Comparison of ENCODE assay signal across 25 cellular contexts in the genomic region with DNA sequence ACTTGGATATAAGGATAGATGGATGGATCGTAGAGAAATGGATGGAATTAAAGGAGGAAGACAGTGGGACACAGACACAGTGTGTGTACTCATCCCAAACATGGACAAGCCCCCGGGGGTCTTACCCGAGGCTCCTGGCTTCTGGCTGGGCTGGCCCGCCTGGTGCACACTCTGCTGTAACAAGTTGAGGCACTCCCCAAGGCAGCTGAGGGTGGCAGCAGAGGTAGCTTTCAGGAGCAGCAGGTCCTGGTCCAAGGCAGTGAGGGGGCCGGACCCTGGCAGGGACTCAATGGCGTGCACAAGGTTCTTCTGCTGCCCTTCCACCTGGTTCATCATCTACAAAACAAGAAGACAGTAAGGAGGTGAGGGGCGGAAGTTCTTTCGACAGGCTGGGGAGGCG.
"Had no signal": no experiment of that assay in that cellular context is flagged by ENCODE, and none has a peak within 500 bp of the region (broad histone marks: within the 10 kb centered on the region; RNA-seq: fewer than 3 reads in every experiment).

No MANE protein-coding gene starts in this region.

- H3K27ac Mint-ChIP-seq: activated CD4-positive, alpha-beta memory T cell treated with anti-CD3 and anti-CD28 coated beads, Interleukin-2, amount 10 ng/mL, durations not matched to agents 7 days and 5 days; activated CD4-positive, alpha-beta T cell treated with anti-CD3 and anti-CD28 coated beads for 36 hours; activated naive CD4-positive, alpha-beta T cell treated with anti-CD3 and anti-CD28 coated beads for 36 hours; activated naive CD8-positive, alpha-beta T cell; activated T-helper 17 cell treated with anti-CD3 and anti-CD28 coated beads, Interleukin-2, amount 50 U/mL, for 72 hours; T-helper 1 cell treated with Interleukin-12 subunit alpha and Interleukin-12 subunit beta and Interleukin-4 antibody, amounts not matched to agents 30 μg/mL and 1 μg/mL, for 36 hours had no signal

- H3K36me3 ChIP-seq: MG63 had no signal

- H3K9me3 ChIP-seq: MG63 had no signal

- DNase-seq: activated CD4-positive, alpha-beta memory T cell treated with anti-CD3 and anti-CD28 coated beads, Interleukin-2, amount 10 ng/mL, durations not matched to agents 7 days and 5 days; activated CD4-positive, alpha-beta T cell treated with anti-CD3 and anti-CD28 coated beads for 36 hours; activated CD4-positive, alpha-beta T cell treated with anti-CD3 and anti-CD28 coated beads, Interleukin-2, amount 50 U/mL, for 1 hour; activated gamma-delta T cell; activated naive CD4-positive, alpha-beta T cell treated with anti-CD3 and anti-CD28 coated beads for 36 hours; activated T-cell treated with anti-CD3 and anti-CD28 coated beads for 4 hours; activated T-cell treated with anti-CD3 and anti-CD28 coated beads, Interleukin-2, amount 50 U/mL, for 48 hours; MG63; MV-4-11; NCI-H1092 treated with DMSO at 0.1 percent for 48 hours; NCI-H1417 treated with DMSO at 0.1 percent for 48 hours; NCI-H1694; NCI-H2029; NCI-H345; NCI-H510A; NCI-H526 treated with DMSO at 0.1 percent for 48 hours; NCI-H82; OCI-M1; RPMI8226 had no signal

- ATAC-seq: activated CD4-positive, alpha-beta T cell treated with anti-CD3 and anti-CD28 coated beads for 36 hours; activated T-helper 17 cell treated with anti-CD3 and anti-CD28 coated beads, Interleukin-2, amount 50 U/mL, for 72 hours; Panc1; Right ventricle myocardium inferior had no signal

- H3K27me3 Mint-ChIP-seq: activated CD4-positive, alpha-beta memory T cell treated with anti-CD3 and anti-CD28 coated beads, Interleukin-2, amount 10 ng/mL, durations not matched to agents 7 days and 5 days; activated CD4-positive, alpha-beta T cell treated with anti-CD3 and anti-CD28 coated beads for 36 hours; activated T-helper 17 cell treated with anti-CD3 and anti-CD28 coated beads, Interleukin-2, amount 50 U/mL, for 72 hours had no signal

- H3K27ac ChIP-seq: SK-N-MC had no signal

- H3K9me3 Mint-ChIP-seq: activated naive CD4-positive, alpha-beta T cell treated with anti-CD3 and anti-CD28 coated beads for 36 hours; activated T-helper 17 cell treated with anti-CD3 and anti-CD28 coated beads, Interleukin-2, amount 50 U/mL, for 72 hours; T-helper 1 cell treated with Interleukin-12 subunit alpha and Interleukin-12 subunit beta and Interleukin-4 antibody, amounts not matched to agents 30 μg/mL and 1 μg/mL, for 36 hours had no signal

- H3K4me3 ChIP-seq: MG63, SK-N-MC had no signal

- H3K36me3 Mint-ChIP-seq: activated naive CD8-positive, alpha-beta T cell had no signal

- H3K4me3 Mint-ChIP-seq: activated CD4-positive, alpha-beta memory T cell treated with anti-CD3 and anti-CD28 coated beads, Interleukin-2, amount 10 ng/mL, durations not matched to agents 7 days and 5 days; activated CD4-positive, alpha-beta T cell treated with anti-CD3 and anti-CD28 coated beads for 36 hours; activated naive CD4-positive, alpha-beta T cell treated with anti-CD3 and anti-CD28 coated beads for 36 hours; activated naive CD8-positive, alpha-beta T cell; activated T-helper 17 cell treated with anti-CD3 and anti-CD28 coated beads, Interleukin-2, amount 50 U/mL, for 72 hours; T-helper 1 cell treated with Interleukin-12 subunit alpha and Interleukin-12 subunit beta and Interleukin-4 antibody, amounts not matched to agents 30 μg/mL and 1 μg/mL, for 36 hours had no signal

- H3K4me1 Mint-ChIP-seq: activated CD4-positive, alpha-beta memory T cell treated with anti-CD3 and anti-CD28 coated beads, Interleukin-2, amount 10 ng/mL, durations not matched to agents 7 days and 5 days; activated CD4-positive, alpha-beta T cell treated with anti-CD3 and anti-CD28 coated beads for 36 hours; activated T-helper 17 cell treated with anti-CD3 and anti-CD28 coated beads, Interleukin-2, amount 50 U/mL, for 72 hours had no signal

- H3K27me3 ChIP-seq: MG63 had no signal
